In the genomic region with DNA sequence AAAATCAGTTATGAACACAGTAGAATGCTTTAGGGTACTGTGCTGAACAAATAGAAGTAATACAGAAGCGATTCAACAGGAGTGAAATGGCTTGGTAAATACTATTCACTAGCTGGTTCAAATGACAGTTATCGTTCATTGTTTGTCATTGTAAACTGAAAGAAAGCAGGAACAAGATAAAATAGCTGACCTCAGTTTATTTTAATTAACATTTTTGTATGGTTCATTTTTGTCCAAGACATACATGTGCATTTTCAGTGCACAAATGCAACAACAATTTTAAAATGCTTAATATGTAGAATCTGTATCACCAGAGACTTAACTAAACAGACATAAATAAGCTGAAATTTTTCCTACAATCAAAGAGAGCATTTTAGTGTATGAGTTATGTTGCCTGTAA, we compare ENCODE assay signal across 27 cellular contexts. TPM values are rescaled to one million over a fixed set of nuclear protein-coding genes. Genes with fewer than 3 reads are reported as not detected.
"Had no signal": no experiment of that assay in that cellular context is flagged by ENCODE, and none has a peak within 500 bp of the region (broad histone marks: within the 10 kb centered on the region; RNA-seq: fewer than 3 reads in every experiment).

No MANE protein-coding gene starts in this region.

- H3K27ac ChIP-seq: VCaP had no signal

- H3K27me3 Mint-ChIP-seq: activated CD4-positive, alpha-beta memory T cell treated with anti-CD3 and anti-CD28 coated beads, Interleukin-2, amount 10 ng/mL, durations not matched to agents 7 days and 5 days; activated naive CD8-positive, alpha-beta T cell; activated T-helper 17 cell treated with anti-CD3 and anti-CD28 coated beads, Interleukin-2, amount 50 U/mL, for 72 hours; central memory CD8-positive, alpha-beta T cell had no signal

- H3K36me3 Mint-ChIP-seq: activated naive CD8-positive, alpha-beta T cell; brain had no signal

- FAIRE-seq: astrocyte, TTC549 had no signal

- H3K27ac Mint-ChIP-seq: activated CD4-positive, alpha-beta memory T cell treated with anti-CD3 and anti-CD28 coated beads, Interleukin-2, amount 10 ng/mL, durations not matched to agents 7 days and 5 days; activated naive CD4-positive, alpha-beta T cell treated with anti-CD3 and anti-CD28 coated beads for 36 hours; activated naive CD8-positive, alpha-beta T cell; activated T-helper 17 cell treated with anti-CD3 and anti-CD28 coated beads, Interleukin-2, amount 50 U/mL, for 72 hours; brain had no signal

- H3K4me3 Mint-ChIP-seq: activated CD4-positive, alpha-beta memory T cell treated with anti-CD3 and anti-CD28 coated beads, Interleukin-2, amount 10 ng/mL, durations not matched to agents 7 days and 5 days; activated naive CD4-positive, alpha-beta T cell treated with anti-CD3 and anti-CD28 coated beads for 36 hours; activated naive CD8-positive, alpha-beta T cell; activated T-helper 17 cell treated with anti-CD3 and anti-CD28 coated beads, Interleukin-2, amount 50 U/mL, for 72 hours; brain; central memory CD8-positive, alpha-beta T cell had no signal

- ATAC-seq: activated T-helper 17 cell treated with anti-CD3 and anti-CD28 coated beads, Interleukin-2, amount 50 U/mL, for 72 hours had no signal

- H3K4me1 Mint-ChIP-seq: activated CD4-positive, alpha-beta memory T cell treated with anti-CD3 and anti-CD28 coated beads, Interleukin-2, amount 10 ng/mL, durations not matched to agents 7 days and 5 days; activated T-helper 17 cell treated with anti-CD3 and anti-CD28 coated beads, Interleukin-2, amount 50 U/mL, for 72 hours; central memory CD8-positive, alpha-beta T cell had no signal

- DNase-seq: activated CD4-positive, alpha-beta memory T cell treated with anti-CD3 and anti-CD28 coated beads, Interleukin-2, amount 10 ng/mL, durations not matched to agents 7 days and 5 days; activated CD4-positive, alpha-beta T cell treated with anti-CD3 and anti-CD28 coated beads, Interleukin-2, amount 50 U/mL, for 1 hour; activated CD4-positive, CD25-positive, alpha-beta regulatory T cell; activated gamma-delta T cell; activated naive CD4-positive, alpha-beta T cell treated with anti-CD3 and anti-CD28 coated beads for 36 hours; activated T-cell treated with anti-CD3 and anti-CD28 coated beads for 4 hours; activated T-cell treated with anti-CD3 and anti-CD28 coated beads, Interleukin-2, amount 50 U/mL, for 48 hours; amygdala; KG1; NCI-H1048; NCI-H1694; NCI-H2029; NCI-H526; SIG-M5; T-helper 2 cell; T1000 had no signal

- H3K9me3 Mint-ChIP-seq: activated CD4-positive, alpha-beta memory T cell treated with anti-CD3 and anti-CD28 coated beads, Interleukin-2, amount 10 ng/mL, durations not matched to agents 7 days and 5 days; activated naive CD4-positive, alpha-beta T cell treated with anti-CD3 and anti-CD28 coated beads for 36 hours had no signal

RNA-seq across cellular contexts. Expression of a gene that starts 49.9 kb away (rescaled TPM):
- total RNA-seq: activated CD4-positive, alpha-beta memory T cell treated with anti-CD3 and anti-CD28 coated beads, Interleukin-2, amount 10 ng/mL, durations not matched to agents 7 days and 5 days; activated CD8-positive, alpha-beta memory T cell treated with anti-CD3 and anti-CD28 coated beads for 36 hours; activated naive CD4-positive, alpha-beta T cell treated with anti-CD3 and anti-CD28 coated beads for 36 hours; activated T-helper 17 cell treated with anti-CD3 and anti-CD28 coated beads, Interleukin-2, amount 50 U/mL, for 72 hours; LHCN-M2; M059J; OCI-LY7 had no signal
